30 cellular contexts compared by ENCODE assay signal in the genomic region with DNA sequence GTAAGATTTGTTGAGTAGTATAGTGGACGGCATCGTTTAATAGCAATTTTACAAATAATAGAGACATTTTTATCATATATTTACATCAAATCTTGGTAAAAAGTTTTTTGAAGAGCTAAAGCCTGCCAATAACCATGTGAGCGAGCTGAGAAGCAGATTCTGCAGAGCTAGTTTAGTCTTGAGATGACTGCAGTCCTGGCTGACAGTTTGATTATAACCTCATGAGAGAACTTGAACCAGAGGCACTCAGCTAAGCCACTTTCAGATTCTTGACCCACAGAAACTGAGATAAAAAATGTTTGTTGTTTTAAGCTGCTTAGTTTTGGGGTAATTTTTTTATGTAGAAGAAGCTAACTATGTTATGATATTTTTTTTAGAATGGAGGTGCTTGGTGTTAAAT.
"Had no signal": no experiment of that assay in that cellular context is flagged by ENCODE, and none has a peak within 500 bp of the region (broad histone marks: within the 10 kb centered on the region; RNA-seq: fewer than 3 reads in every experiment).

No MANE protein-coding gene starts in this region.

- H3K4me1 Mint-ChIP-seq: brain had no signal

- H3K9me3 ChIP-seq: adrenal gland had no signal

- H3K4me1 ChIP-seq: adrenal gland had no signal

- H3K9ac ChIP-seq: KMS-11 had no signal

- H3K27ac Mint-ChIP-seq: activated CD4-positive, alpha-beta memory T cell treated with anti-CD3 and anti-CD28 coated beads, Interleukin-2, amount 10 ng/mL, durations not matched to agents 7 days and 5 days; activated CD8-positive, alpha-beta memory T cell treated with anti-CD3 and anti-CD28 coated beads, Interleukin-2, amount 10 ng/mL, durations not matched to agents 7 days and 5 days; activated naive CD8-positive, alpha-beta T cell treated with anti-CD3 and anti-CD28 coated beads, Interleukin-2, amount 10 ng/mL, durations not matched to agents 7 days and 5 days; activated T-helper 2 cell treated with anti-CD3 and anti-CD28 coated beads, Interferon-gamma antibody, Interleukin-2, Interleukin-4, amounts not matched to agents 10 μg/mL and 5 μg/mL and 100 μg/mL, durations not matched to agents 14 hours and 24 hours and 36 hours; brain had no signal

- H2AFZ ChIP-seq: PC-9 had no signal

- DNase-seq: activated CD4-positive, alpha-beta memory T cell treated with anti-CD3 and anti-CD28 coated beads, Interleukin-2, amount 10 ng/mL, durations not matched to agents 7 days and 5 days; activated CD4-positive, alpha-beta T cell treated with anti-CD3 and anti-CD28 coated beads for 1 hour; activated CD4-positive, alpha-beta T cell treated with anti-CD3 and anti-CD28 coated beads for 48 hours; activated CD4-positive, CD25-positive, alpha-beta regulatory T cell; activated CD8-positive, alpha-beta memory T cell treated with anti-CD3 and anti-CD28 coated beads for 24 hours; activated CD8-positive, alpha-beta memory T cell treated with anti-CD3 and anti-CD28 coated beads, Interleukin-2, amount 10 ng/mL, durations not matched to agents 7 days and 5 days; activated CD8-positive, alpha-beta memory T cell treated with anti-CD3 and anti-CD28 coated beads, Interleukin-2, amount 50 U/mL, for 48 hours; activated gamma-delta T cell; activated naive CD4-positive, alpha-beta T cell treated with Interleukin-2 at 50 U/mL for 16 hours; activated naive CD8-positive, alpha-beta T cell treated with anti-CD3 and anti-CD28 coated beads, Interleukin-2, amount 10 ng/mL, durations not matched to agents 7 days and 5 days; adrenal gland; MM.1S; MV-4-11; NCI-H1092; NCI-H1436 treated with DMSO at 0.1 percent for 48 hours; NCI-H1694 treated with DMSO at 0.1 percent for 48 hours; NCI-H2029; NCI-H510A; NCI-H526; NCI-H748 treated with DMSO at 0.1 percent for 48 hours; PC-9; SIG-M5; T1000; WERI-Rb-1 had no signal

- H3K4me2 ChIP-seq: KMS-11, PC-9 had no signal

- H3K4me3 Mint-ChIP-seq: activated CD4-positive, alpha-beta memory T cell treated with anti-CD3 and anti-CD28 coated beads, Interleukin-2, amount 10 ng/mL, durations not matched to agents 7 days and 5 days; activated CD8-positive, alpha-beta memory T cell treated with anti-CD3 and anti-CD28 coated beads, Interleukin-2, amount 10 ng/mL, durations not matched to agents 7 days and 5 days; activated naive CD4-positive, alpha-beta T cell treated with anti-CD3 and anti-CD28 coated beads, Interleukin-2, amount 50 U/mL, for 24 hours; activated naive CD8-positive, alpha-beta T cell treated with anti-CD3 and anti-CD28 coated beads, Interleukin-2, amount 10 ng/mL, durations not matched to agents 7 days and 5 days; brain had no signal

- H3K36me3 ChIP-seq: adrenal gland, WERI-Rb-1 had no signal

- H3K36me3 Mint-ChIP-seq: brain had no signal

- ATAC-seq: activated CD8-positive, alpha-beta memory T cell treated with anti-CD3 and anti-CD28 coated beads, Interleukin-2, amount 10 ng/mL, durations not matched to agents 7 days and 5 days; Right ventricle myocardium inferior had no signal

- H3K27me3 Mint-ChIP-seq: activated CD4-positive, alpha-beta memory T cell treated with anti-CD3 and anti-CD28 coated beads, Interleukin-2, amount 10 ng/mL, durations not matched to agents 7 days and 5 days; activated CD8-positive, alpha-beta memory T cell treated with anti-CD3 and anti-CD28 coated beads, Interleukin-2, amount 10 ng/mL, durations not matched to agents 7 days and 5 days; activated naive CD4-positive, alpha-beta T cell treated with anti-CD3 and anti-CD28 coated beads, Interleukin-2, amount 50 U/mL, for 24 hours; activated naive CD8-positive, alpha-beta T cell treated with anti-CD3 and anti-CD28 coated beads, Interleukin-2, amount 10 ng/mL, durations not matched to agents 7 days and 5 days; brain had no signal

- H3K4me3 ChIP-seq: adrenal gland, PC-9 had no signal

- H3K9me3 Mint-ChIP-seq: activated CD4-positive, alpha-beta memory T cell treated with anti-CD3 and anti-CD28 coated beads, Interleukin-2, amount 10 ng/mL, durations not matched to agents 7 days and 5 days; activated T-helper 2 cell treated with anti-CD3 and anti-CD28 coated beads, Interferon-gamma antibody, Interleukin-2, Interleukin-4, amounts not matched to agents 10 μg/mL and 5 μg/mL and 100 μg/mL, durations not matched to agents 14 hours and 24 hours and 36 hours had no signal

- H3K27ac ChIP-seq: adrenal gland, KMS-11, PC-9, RWPE1, WERI-Rb-1 had no signal

- H3K27me3 ChIP-seq: adrenal gland had no signal
